1 cellular context compared by ENCODE assay signal in genomic region chr6:47094351-47094925, GRCh38.
TF ChIP-seq lines count a peak whose summit lies in the region.

No MANE protein-coding gene starts in this region.

TF ChIP-seq in H1, 55 proteins besides CTCF, POLR2A, EP300 and RAD21 (continued from another document):
- TF ChIP-seq SP1 (IDR thresholded peaks at IDR 0.05; ENCODE audit: low read depth, low read length): no peak
- no peak for TF ChIP-seq RNF2 (IDR thresholded peaks at IDR 0.05; ENCODE audit: borderline replicate concordance, low read depth, low read length, missing control alignments, poor library complexity, severe bottlenecking)
- no peak for TF ChIP-seq TAF7 (optimal IDR thresholded peaks at IDR 0.05; ENCODE audit: borderline replicate concordance, low read depth, low read length)
- no peak for TF ChIP-seq GABPA (IDR thresholded peaks at IDR 0.05; ENCODE audit: borderline replicate concordance, insufficient read depth, low read length)
- TF ChIP-seq BRCA1 (IDR thresholded peaks at IDR 0.05; ENCODE audit: low read depth, low read length): no peak
- no peak for TF ChIP-seq ZNF274 (IDR thresholded peaks at IDR 0.05; ENCODE audit: borderline replicate concordance, extremely low read depth, low read length)
- no peak for TF ChIP-seq PHF8 (conservative IDR thresholded peaks at IDR 0.05; ENCODE audit: low read depth, low read length)
- no peak for TF ChIP-seq SIN3A (conservative IDR thresholded peaks at IDR 0.05 in 1 of 2, IDR thresholded peaks at IDR 0.05 in 1 of 2; ENCODE audit: low read depth in 1 of 2, low read length in 2 of 2)
- TF ChIP-seq CBX5 (IDR thresholded peaks at IDR 0.05; ENCODE audit: low read depth, low read length): no peak
- no peak for TF ChIP-seq SP2 (IDR thresholded peaks at IDR 0.05; ENCODE audit: low read length)
- TF ChIP-seq POLR2AphosphoS5 (IDR thresholded peaks at IDR 0.05; ENCODE audit: low read depth, low read length): no peak
- no peak for TF ChIP-seq HDAC2 (IDR thresholded peaks at IDR 0.05; ENCODE audit: borderline replicate concordance in 1 of 2, low read depth in 2 of 2, low read length in 2 of 2)
- TF ChIP-seq TCF12 (IDR thresholded peaks at IDR 0.05; ENCODE audit: low read depth, low read length): no peak
- TF ChIP-seq SIRT6 (IDR thresholded peaks at IDR 0.05; ENCODE audit: low read length): no peak
